Comparison of ENCODE assay signal across 20 cellular contexts in the genomic region with DNA sequence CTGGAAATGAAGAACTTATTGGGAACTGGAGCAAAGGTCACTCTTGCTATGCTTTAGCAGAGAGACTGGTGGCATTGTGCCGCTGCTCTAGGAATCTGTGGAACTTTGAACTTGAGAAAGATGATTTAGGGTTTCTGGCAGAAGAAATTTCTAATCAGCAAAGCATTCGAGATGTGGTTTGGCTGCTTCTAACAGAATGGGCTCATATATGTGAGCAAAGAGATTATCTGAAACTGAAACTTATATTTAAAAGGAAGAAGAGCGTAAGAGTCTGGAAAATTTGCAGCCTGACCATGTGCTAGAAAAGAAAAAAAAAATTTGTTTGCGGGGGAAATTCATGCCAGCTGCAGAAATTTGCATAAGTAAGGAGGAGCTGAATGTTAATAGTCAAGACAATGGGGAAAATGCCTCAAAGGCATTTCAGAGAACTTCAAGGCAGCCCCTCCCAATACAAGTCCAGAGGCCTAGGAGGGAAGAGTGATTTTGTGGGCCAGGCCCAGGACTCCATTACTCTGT. TPM values are rescaled to one million over a fixed set of nuclear protein-coding genes. Genes with fewer than 3 reads are reported as not detected.
DNase-seq lines count a peak whose midpoint lies in the region; ATAC-seq and TF ChIP-seq lines count a peak whose summit lies in the region.
"Had no signal": no experiment of that assay in that cellular context is flagged by ENCODE, and none has a peak within 500 bp of the region (broad histone marks: within the 10 kb centered on the region; RNA-seq: fewer than 3 reads in every experiment).

No MANE protein-coding gene starts in this region.

- H3K4me1 Mint-ChIP-seq in HFFc6 (ENCODE audit: low read depth) = peaks cover 18% of the 10 kb centered on the region
- peaks cover 36% of the 10 kb centered on the region for H3K4me1 Mint-ChIP-seq in WTC11

- H3K4me3 Mint-ChIP-seq in HFFc6 (peak overlapping the region; percentile 1; the same call in 1 of the 2 replicates), WTC11 (no peak overlapping the region)
- H3K4me3 Mint-ChIP-seq: activated CD8-positive, alpha-beta T cell treated with anti-CD3 and anti-CD28 coated beads for 36 hours; activated T-helper 1 cell treated with anti-CD3 and anti-CD28 coated beads, Interleukin-12 subunit alpha, Interleukin-12 subunit beta, Interleukin-2, Interleukin-4 antibody, amounts not matched to agents 30 ng/mL and 10 ng/mL and 1 ng/mL, durations not matched to agents 14 hours and 24 hours and 36 hours; CD8-positive, alpha-beta T cell; natural killer cell treated with Interleukin-12 subunit alpha and Interleukin-12 subunit beta and Interleukin-15 and Interleukin-18, amount 100 ng/mL, for 72 hours; stimulated activated naive CD8-positive, alpha-beta T cell treated with anti-CD3 and anti-CD28 coated beads, Interleukin-15, Interleukin-2, amounts not matched to agents 100 ng/mL and 50 ng/mL, for 24 hours had no signal

- H3K9me3 Mint-ChIP-seq in HFFc6 (no peaks in the 10 kb centered on the region), WTC11 (peaks cover 35% of the 10 kb centered on the region)
- H3K9me3 Mint-ChIP-seq: activated CD8-positive, alpha-beta T cell treated with anti-CD3 and anti-CD28 coated beads for 36 hours; activated T-helper 1 cell treated with anti-CD3 and anti-CD28 coated beads, Interleukin-12 subunit alpha, Interleukin-12 subunit beta, Interleukin-2, Interleukin-4 antibody, amounts not matched to agents 30 ng/mL and 10 ng/mL and 1 ng/mL, durations not matched to agents 14 hours and 24 hours and 36 hours; CD8-positive, alpha-beta T cell; natural killer cell treated with Interleukin-12 subunit alpha and Interleukin-12 subunit beta and Interleukin-15 and Interleukin-18, amount 100 ng/mL, for 72 hours; stimulated activated naive CD8-positive, alpha-beta T cell treated with anti-CD3 and anti-CD28 coated beads, Interleukin-15, Interleukin-2, amounts not matched to agents 100 ng/mL and 50 ng/mL, for 24 hours had no signal

- no peak overlapping the region for H3K4me3 ChIP-seq in mucosa of descending colon
- H3K4me3 ChIP-seq: K562, lung, upper lobe of right lung had no signal

- peak; percentile 52 for DNase-seq in AG09319 (ENCODE audit: extremely low read depth, low read depth)
- no peak for DNase-seq in HFFc6
- DNase-seq in WTC11 (ENCODE audit: low spot score) = no peak
- peak; percentile 32 for DNase-seq in foreskin melanocyte
- no peak for DNase-seq in activated effector memory CD4-positive, alpha-beta T cell treated with anti-CD3 and anti-CD28 coated beads, Interleukin-2, amount 50 U/mL, for 16 hours
- no peak for DNase-seq in NCI-H82 treated with DMSO at 0.1 percent for 48 hours (lab: John Stamatoyannopoulos, UW; ENCODE audit: unreplicated experiment)
- DNase-seq in posterior cingulate gyrus = no peak
- no peak for DNase-seq in mucosa of descending colon
- DNase-seq: activated CD8-positive, alpha-beta T cell treated with anti-CD3 and anti-CD28 coated beads for 36 hours; CD8-positive, alpha-beta T cell; cerebellar nuclear complex; GOT3; NCI-H1105; upper lobe of right lung had no signal

- H3K36me3 Mint-ChIP-seq in HFFc6 (ENCODE audit: low read depth) = no peaks in the 10 kb centered on the region
- H3K36me3 Mint-ChIP-seq in WTC11 = peaks cover 18% of the 10 kb centered on the region
- H3K36me3 Mint-ChIP-seq: CD8-positive, alpha-beta T cell; natural killer cell treated with Interleukin-12 subunit alpha and Interleukin-12 subunit beta and Interleukin-15 and Interleukin-18, amount 100 ng/mL, for 72 hours had no signal

- POLR2A ChIA-PET in WTC11 (lab: Charles Lee) = no interaction called here

- CTCF ChIA-PET in WTC11 (lab: Charles Lee) = no interaction called here

- H3K27me3 Mint-ChIP-seq in HFFc6 (ENCODE audit: insufficient read depth) = peaks cover 10% of the 10 kb centered on the region
- peaks cover 6% of the 10 kb centered on the region; the same call in 1 of the 2 replicates for H3K27me3 Mint-ChIP-seq in WTC11 (ENCODE audit: low read depth)
- H3K27me3 Mint-ChIP-seq: progenitor cell of endocrine pancreas had no signal

- ATAC-seq in WTC11 = peak; percentile 82
- ATAC-seq in mucosa of descending colon = no peak
- ATAC-seq: activated CD8-positive, alpha-beta T cell treated with anti-CD3 and anti-CD28 coated beads for 36 hours; CD8-positive, alpha-beta T cell; K562; upper lobe of right lung had no signal

- TF ChIP-seq CTCF in AG09319 (IDR thresholded peaks at IDR 0.05; ENCODE audit: low read depth, low read length) (no peak), HFFc6 (IDR thresholded peaks at IDR 0.05) (no peak), WTC11 (IDR thresholded peaks at IDR 0.05) (no peak), mucosa of descending colon (IDR thresholded peaks at IDR 0.05) (no peak)

- no peaks in the 10 kb centered on the region for H3K36me3 ChIP-seq in mucosa of descending colon (ENCODE audit: low read depth)
- H3K36me3 ChIP-seq: upper lobe of right lung had no signal

- intact Hi-C loops in posterior cingulate gyrus (cut with DNase I) = no loop called here
- intact Hi-C loops in mucosa of descending colon (cut with DNase I, micrococcal nuclease) = loop anchor here (5.0 kb wide), 2 partner anchors 156 to 161 kb away; no protein-coding TSS in a partner anchor

- H3K27ac Mint-ChIP-seq in HFFc6 (no peak overlapping the region), WTC11 (no peak overlapping the region)
- H3K27ac Mint-ChIP-seq: activated CD8-positive, alpha-beta T cell treated with anti-CD3 and anti-CD28 coated beads for 36 hours; activated T-helper 1 cell treated with anti-CD3 and anti-CD28 coated beads, Interleukin-12 subunit alpha, Interleukin-12 subunit beta, Interleukin-2, Interleukin-4 antibody, amounts not matched to agents 30 ng/mL and 10 ng/mL and 1 ng/mL, durations not matched to agents 14 hours and 24 hours and 36 hours; CD8-positive, alpha-beta T cell; progenitor cell of endocrine pancreas; stimulated activated naive CD8-positive, alpha-beta T cell treated with anti-CD3 and anti-CD28 coated beads, Interleukin-15, Interleukin-2, amounts not matched to agents 100 ng/mL and 50 ng/mL, for 24 hours had no signal

- H3K4me1 ChIP-seq in mucosa of descending colon (ENCODE audit: low read depth) = no peaks in the 10 kb centered on the region

- no peaks in the 10 kb centered on the region for H3K9me3 ChIP-seq in mucosa of descending colon
- H3K9me3 ChIP-seq: upper lobe of right lung had no signal

TF ChIP-seq in WTC11, 78 proteins besides CTCF, POLR2A, EP300 and RAD21 (continues in another document):
- TF ChIP-seq TEAD4 (CRISPR knock-in tag; IDR thresholded peaks at IDR 0.05) (no peak), OVOL2 (CRISPR knock-in tag; IDR thresholded peaks at IDR 0.05; ENCODE audit: borderline replicate concordance) (no peak), ZNF138 (CRISPR knock-in tag; conservative IDR thresholded peaks at IDR 0.05) (no peak), SMAD3 (CRISPR knock-in tag; IDR thresholded peaks at IDR 0.05; ENCODE audit: borderline replicate concordance) (no peak), ZNF232 (CRISPR knock-in tag; IDR thresholded peaks at IDR 0.05) (no peak), NR1H2 (CRISPR knock-in tag; IDR thresholded peaks at IDR 0.05) (no peak)
- TF ChIP-seq, protein P1, sequence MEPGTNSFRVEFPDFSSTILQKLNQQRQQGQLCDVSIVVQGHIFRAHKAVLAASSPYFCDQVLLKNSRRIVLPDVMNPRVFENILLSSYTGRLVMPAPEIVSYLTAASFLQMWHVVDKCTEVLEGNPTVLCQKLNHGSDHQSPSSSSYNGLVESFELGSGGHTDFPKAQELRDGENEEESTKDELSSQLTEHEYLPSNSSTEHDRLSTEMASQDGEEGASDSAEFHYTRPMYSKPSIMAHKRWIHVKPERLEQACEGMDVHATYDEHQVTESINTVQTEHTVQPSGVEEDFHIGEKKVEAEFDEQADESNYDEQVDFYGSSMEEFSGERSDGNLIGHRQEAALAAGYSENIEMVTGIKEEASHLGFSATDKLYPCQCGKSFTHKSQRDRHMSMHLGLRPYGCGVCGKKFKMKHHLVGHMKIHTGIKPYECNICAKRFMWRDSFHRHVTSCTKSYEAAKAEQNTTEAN (CRISPR knock-in tag; IDR thresholded peaks at IDR 0.05) = no peak
- TF ChIP-seq, protein P2, sequence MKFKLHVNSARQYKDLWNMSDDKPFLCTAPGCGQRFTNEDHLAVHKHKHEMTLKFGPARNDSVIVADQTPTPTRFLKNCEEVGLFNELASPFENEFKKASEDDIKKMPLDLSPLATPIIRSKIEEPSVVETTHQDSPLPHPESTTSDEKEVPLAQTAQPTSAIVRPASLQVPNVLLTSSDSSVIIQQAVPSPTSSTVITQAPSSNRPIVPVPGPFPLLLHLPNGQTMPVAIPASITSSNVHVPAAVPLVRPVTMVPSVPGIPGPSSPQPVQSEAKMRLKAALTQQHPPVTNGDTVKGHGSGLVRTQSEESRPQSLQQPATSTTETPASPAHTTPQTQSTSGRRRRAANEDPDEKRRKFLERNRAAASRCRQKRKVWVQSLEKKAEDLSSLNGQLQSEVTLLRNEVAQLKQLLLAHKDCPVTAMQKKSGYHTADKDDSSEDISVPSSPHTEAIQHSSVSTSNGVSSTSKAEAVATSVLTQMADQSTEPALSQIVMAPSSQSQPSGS (CRISPR knock-in tag; IDR thresholded peaks at IDR 0.05; ENCODE audit: borderline replicate concordance, low read depth) = no peak
- TF ChIP-seq, protein P3, sequence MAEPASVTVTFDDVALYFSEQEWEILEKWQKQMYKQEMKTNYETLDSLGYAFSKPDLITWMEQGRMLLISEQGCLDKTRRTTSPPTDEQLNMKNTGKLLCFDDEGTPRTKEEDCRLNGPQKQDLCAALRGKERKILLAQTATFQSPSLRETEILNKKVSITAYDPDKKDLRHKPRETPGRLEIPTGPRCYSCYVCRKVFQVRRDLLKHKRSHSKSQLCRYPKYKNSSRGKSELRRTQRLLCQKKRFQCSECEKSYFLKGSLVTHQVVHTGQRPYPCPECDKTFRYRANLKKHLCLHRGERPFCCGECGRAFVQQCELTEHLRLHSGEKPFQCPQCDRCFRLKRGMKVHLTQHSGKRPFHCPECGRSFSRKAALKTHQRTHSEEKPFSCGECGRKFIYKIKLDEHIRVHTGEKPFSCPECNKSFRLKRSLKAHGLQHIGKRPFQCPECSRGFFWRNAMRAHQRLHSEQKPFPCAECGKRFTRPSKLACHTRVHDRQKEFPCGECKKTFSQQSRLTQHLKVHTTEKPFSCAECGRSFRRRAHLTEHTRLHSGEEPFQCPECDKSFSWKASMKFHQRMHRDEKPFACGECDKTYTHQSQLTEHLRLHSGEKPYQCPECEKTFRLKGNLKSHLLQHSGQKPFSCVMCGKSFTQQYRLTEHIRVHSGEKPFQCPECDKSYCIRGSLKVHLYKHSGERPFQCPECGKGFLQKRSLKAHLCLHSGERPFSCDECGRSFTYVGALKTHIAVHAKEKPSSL (CRISPR knock-in tag; conservative IDR thresholded peaks at IDR 0.05) = no peak

RNA-seq across cellular contexts. Expression of a gene that starts 35.9 kb away (rescaled TPM):
- 10 to 100 TPM; 55.5 to 64.7 (median 62.9) TPM for total RNA-seq in HFFc6 (2021; fragmentation: NEBNext Ultra II Directional; extraction: Animal tissue kit (Norgen Biotek cat#: 25700))
- total RNA-seq in WTC11 (2021) = 62.9 to 78.1 TPM (median 74.4 TPM) in 3 replicates
- total RNA-seq in mucosa of descending colon = 10 to 100 TPM; 20.3 to 26.8 (median 20.7) TPM

Comparison
In these comparisons a context has a peak if more than half of its experiments do, and no peak if none do; other contexts are left out.
1. DNase-seq: peak in AG09319 (single experiment) and foreskin melanocyte (single experiment); none in HFFc6 (single experiment), WTC11 (single experiment), activated effector memory CD4-positive, alpha-beta T cell treated with anti-CD3 and anti-CD28 coated beads, Interleukin-2, amount 50 U/mL, for 16 hours (single experiment), NCI-H82 treated with DMSO at 0.1 percent for 48 hours (single experiment), posterior cingulate gyrus (0 of 10) and mucosa of descending colon (0 of 3).